8 cellular contexts compared by ENCODE assay signal in the genomic region with DNA sequence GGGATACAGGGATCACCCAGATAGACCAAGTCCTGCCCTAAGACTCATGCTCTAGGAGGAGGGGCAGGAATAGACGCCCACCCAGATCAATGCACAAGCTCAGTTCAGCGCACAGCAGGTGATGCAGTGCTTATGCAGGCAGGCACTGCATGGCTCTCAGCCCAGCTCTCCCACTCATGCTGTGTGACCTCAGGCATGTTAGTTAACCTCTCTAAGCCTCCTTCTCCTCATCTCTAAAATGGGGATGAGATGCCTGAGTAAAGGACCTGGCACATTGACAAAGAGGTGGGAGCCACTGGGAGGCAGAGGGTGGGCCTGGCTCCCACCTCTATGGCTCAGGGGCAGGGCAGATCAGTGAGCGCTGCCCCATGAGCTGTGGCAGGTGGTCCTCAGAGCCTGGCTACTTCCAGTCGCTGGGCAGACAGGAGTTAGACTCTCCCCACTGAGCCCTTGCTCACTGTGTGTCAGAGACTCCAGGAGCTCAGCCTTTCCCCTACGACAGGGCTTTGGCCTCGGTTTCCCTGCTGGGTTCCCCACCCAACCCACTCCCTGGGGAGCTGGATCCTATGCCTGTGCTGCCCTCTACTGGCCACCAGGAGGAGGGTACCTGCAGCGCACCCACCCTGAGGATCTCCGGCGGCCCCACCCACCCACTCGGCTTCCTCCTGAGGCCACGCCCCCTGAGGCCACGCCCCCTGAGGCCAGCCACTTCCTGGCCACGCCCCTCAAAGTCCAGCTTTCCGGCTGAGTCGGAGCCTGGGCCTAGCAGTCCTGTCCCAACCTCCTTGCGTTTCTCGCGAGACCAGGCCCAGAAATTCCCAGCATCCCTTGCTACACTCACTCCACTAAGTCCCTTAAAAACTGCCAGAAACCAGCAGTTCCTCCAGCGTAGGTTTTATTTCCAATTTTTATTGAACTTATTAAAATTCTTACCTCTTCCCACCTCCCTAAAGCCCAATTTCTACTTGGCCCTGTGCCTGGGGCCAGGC.
DNase-seq lines count a peak whose midpoint lies in the region; ATAC-seq and TF ChIP-seq lines count a peak whose summit lies in the region.

No MANE protein-coding gene starts in this region.

- 36 to 37% methylated on average over 19 of the region's 19 CpGs for WGBS in lung, 2 donors

- H3K27ac ChIP-seq in WERI-Rb-1, result no peak overlapping the region
- H3K27ac ChIP-seq in lung (ENCODE audit: low read depth in 1 of 2, low read length in 1 of 2), result no peak overlapping the region

- no peaks in the 10 kb centered on the region for H3K4me1 ChIP-seq in lung (ENCODE audit: control insufficient read depth in 2 of 2, insufficient read depth in 2 of 2, low read length in 2 of 2)

- peak; percentile 2 for DNase-seq in NCI-H1105 treated with DMSO at 0.1 percent for 48 hours (lab: John Stamatoyannopoulos, UW)
- DNase-seq in NCI-H1105 (lab: John Stamatoyannopoulos, UW), result no peak
- DNase-seq in NCI-H146 (lab: John Stamatoyannopoulos, UW), result peak; percentile 70
- peak; percentile 95 for DNase-seq in WERI-Rb-1
- DNase-seq in cerebellar cortex (ENCODE audit: low spot score), result peak; percentile 53
- peak; percentile 59 for DNase-seq in lung (ENCODE audit: low spot score)
- DNase-seq in stimulated activated CD8-positive, alpha-beta memory T cell treated with anti-CD3 and anti-CD28 coated beads, Interleukin-7, amount 100 ng/mL, for 48 hours (ENCODE audit: extremely low read depth in 1 of 2, low read depth in 1 of 2), result peak; percentile 33 to 71

- ATAC-seq in lung (ENCODE audit: insufficient read depth, low FRiP score) (no peak), HG02759 (IDR thresholded peaks at IDR 0.05; ENCODE audit: unreplicated experiment) (no peak)

- H3K9me3 ChIP-seq in WERI-Rb-1 (ENCODE audit: severe bottlenecking) (peaks cover 8% of the 10 kb centered on the region), lung (ENCODE audit: control insufficient read depth in 2 of 2, insufficient read depth in 1 of 2, low read length in 1 of 2) (peaks cover 0 to 25% of the 10 kb centered on the region in 2 donors)

- H3K4me3 ChIP-seq in WERI-Rb-1 (ENCODE audit: low read depth, low read length) (no peak overlapping the region), lung (no peak overlapping the region)

- no peaks in the 10 kb centered on the region for H3K36me3 ChIP-seq in WERI-Rb-1
- no peaks in the 10 kb centered on the region for H3K36me3 ChIP-seq in lung (ENCODE audit: control insufficient read depth in 2 of 2, insufficient read depth in 2 of 2, low read length in 2 of 2)

- TF ChIP-seq CTCF in WERI-Rb-1 (IDR thresholded peaks at IDR 0.05; ENCODE audit: low read depth, low read length) (peak; percentile 81), lung (IDR thresholded peaks at IDR 0.05; ENCODE audit: control extremely low read depth, extremely low read depth) (no peak)

- H3K27me3 ChIP-seq in WERI-Rb-1 (ENCODE audit: insufficient read depth, low read depth, severe bottlenecking) (no peaks in the 10 kb centered on the region), lung (ENCODE audit: control insufficient read depth, insufficient read depth) (no peaks in the 10 kb centered on the region)
